In genomic region chr4:152399246-152399645, GRCh38 we compare ENCODE assay signal across 12 cellular contexts.
A peak's percentile ranks its signal among the peaks of the same experiment; 100 is the strongest.
DNase-seq lines count a peak whose midpoint lies in the region; ATAC-seq, FAIRE-seq and TF ChIP-seq lines count a peak whose summit lies in the region.
"Had no signal": no experiment of that assay in that cellular context is flagged by ENCODE, and none has a peak within 500 bp of the region (broad histone marks: within the 10 kb centered on the region; RNA-seq: fewer than 3 reads in every experiment).

No MANE protein-coding gene starts in this region.

- DNase-seq in CD1c-positive myeloid dendritic cell (ENCODE audit: extremely low spot score) (peak; percentile 29), KG1 (lab: John Stamatoyannopoulos, UW) (peak; percentile 4), activated B cell treated with CpG ODN at 0.5 μM for 24 hours (no peak), HTR-8/SVneo (ENCODE audit: insufficient read length, low spot score) (no peak), colonic mucosa (no peak), MCF 10A (ENCODE audit: unreplicated experiment) (no peak)
- DNase-seq: activated CD4-positive, alpha-beta T cell treated with anti-CD3 and anti-CD28 coated beads, Interleukin-2, amount 50 U/mL, for 4 hours; NCI-H1092; nephron progenitor cell; Peyer's patch had no signal

- no peaks in the 10 kb centered on the region for H3K9me3 ChIP-seq in colonic mucosa
- H3K9me3 ChIP-seq: Peyer's patch had no signal

- POLR2A ChIA-PET in activated B cell treated with CpG ODN at 0.5 μM for 24 hours (lab: Charles Lee): no interaction called here
- POLR2A ChIA-PET in MCF 10A (lab: Yijun Ruan, JAX): interaction anchor here (0.6 kb wide), 1 partner anchor 131 kb away, joined by 3 read pairs; no protein-coding TSS in a partner anchor

- no TSS peak for BruUV-seq in MCF 10A (replicated peaks; lab: Mats Ljungman, UMichigan)

- no peak overlapping the region for H3K4me3 ChIP-seq in colonic mucosa
- H3K4me3 ChIP-seq: Peyer's patch had no signal

- no peaks in the 10 kb centered on the region for H3K27me3 Mint-ChIP-seq in activated B cell treated with CpG ODN at 0.5 μM for 24 hours
- H3K27me3 Mint-ChIP-seq in MCF 10A (ENCODE audit: insufficient read depth, unreplicated experiment): no peaks in the 10 kb centered on the region

- H3K27ac Mint-ChIP-seq in activated B cell treated with CpG ODN at 0.5 μM for 24 hours (peak overlapping the region; percentile 25), MCF 10A (ENCODE audit: low read depth, unreplicated experiment) (no peak overlapping the region)
- H3K27ac Mint-ChIP-seq: nephron progenitor cell had no signal

- H3K4me3 Mint-ChIP-seq in activated B cell treated with CpG ODN at 0.5 μM for 24 hours: peak overlapping the region; percentile 3
- no peak overlapping the region for H3K4me3 Mint-ChIP-seq in MCF 10A (ENCODE audit: unreplicated experiment)
- H3K4me3 Mint-ChIP-seq: nephron progenitor cell had no signal

- ATAC-seq in GM19395 (IDR thresholded peaks at IDR 0.05; ENCODE audit: unreplicated experiment): peak; percentile 72
- ATAC-seq in activated B cell treated with CpG ODN at 0.5 μM for 24 hours (ENCODE audit: low read depth): peak; percentile 58
- no peak for ATAC-seq in HG03342 (IDR thresholded peaks at IDR 0.05; ENCODE audit: unreplicated experiment)

- no peaks in the 10 kb centered on the region for H3K36me3 ChIP-seq in colonic mucosa
- H3K36me3 ChIP-seq: Peyer's patch had no signal

- H3K27me3 ChIP-seq in colonic mucosa: no peaks in the 10 kb centered on the region
- H3K27me3 ChIP-seq: Peyer's patch had no signal

- H3K36me3 Mint-ChIP-seq in activated B cell treated with CpG ODN at 0.5 μM for 24 hours (ENCODE audit: low read depth) (peaks cover 46% of the 10 kb centered on the region), MCF 10A (ENCODE audit: insufficient read depth, unreplicated experiment) (peaks cover 6% of the 10 kb centered on the region)

- H3K27ac ChIP-seq in colonic mucosa: no peak overlapping the region
- H3K27ac ChIP-seq: Peyer's patch had no signal

- no peaks in the 10 kb centered on the region for H3K4me1 ChIP-seq in colonic mucosa
- H3K4me1 ChIP-seq: Peyer's patch had no signal

- peaks cover 31% of the 10 kb centered on the region for H3K4me1 Mint-ChIP-seq in activated B cell treated with CpG ODN at 0.5 μM for 24 hours
- no peaks in the 10 kb centered on the region for H3K4me1 Mint-ChIP-seq in MCF 10A (ENCODE audit: insufficient read depth, unreplicated experiment)
- H3K4me1 Mint-ChIP-seq: nephron progenitor cell had no signal

- H3K9me3 Mint-ChIP-seq in activated B cell treated with CpG ODN at 0.5 μM for 24 hours (no peaks in the 10 kb centered on the region), MCF 10A (ENCODE audit: unreplicated experiment) (no peaks in the 10 kb centered on the region)
- H3K9me3 Mint-ChIP-seq: nephron progenitor cell had no signal

- FAIRE-seq in HTR-8/SVneo (lab: Jason Lieb, UNC): no peak

- intact Hi-C loops in activated B cell treated with CpG ODN at 0.5 μM for 24 hours (cut with micrococcal nuclease): no loop called here
- intact Hi-C loops in colonic mucosa (cut with DNase I): loop anchor here (10.0 kb wide), 1 partner anchor 354 kb away; no protein-coding TSS in a partner anchor
- intact Hi-C loops in MCF 10A (cut with micrococcal nuclease): no loop called here

- H3K9ac ChIP-seq in colonic mucosa (ENCODE audit: low read depth in 2 of 2, low read length in 2 of 2): no peak overlapping the region

- TF ChIP-seq CTCF in activated B cell treated with CpG ODN at 0.5 μM for 24 hours (IDR thresholded peaks at IDR 0.05): no peak
- TF ChIP-seq CTCF in colonic mucosa (IDR thresholded peaks at IDR 0.05): no peak
- no peak for TF ChIP-seq CTCF in MCF 10A (IDR thresholded peaks at IDR 0.05; ENCODE audit: unreplicated experiment)

- CTCF ChIA-PET in activated B cell treated with CpG ODN at 0.5 μM for 24 hours (lab: Charles Lee): no interaction called here
- CTCF ChIA-PET in MCF 10A (lab: Yijun Ruan, JAX): interaction anchor here (0.6 kb wide), 1 partner anchor 9 kb away, joined by 3 read pairs; no protein-coding TSS in a partner anchor

Comparison
In these comparisons a context has a peak if more than half of its experiments do, and no peak if none do; other contexts are left out.
1. DNase-seq: peak in CD1c-positive myeloid dendritic cell (single experiment) and KG1 (single experiment); none in activated B cell treated with CpG ODN at 0.5 μM for 24 hours (single experiment), HTR-8/SVneo (single experiment), colonic mucosa (single experiment) and MCF 10A (single experiment).